ENCODE assay signal across 10 cellular contexts in genomic region chr15:50225057-50225456, GRCh38. TPM values are rescaled to one million over a fixed set of nuclear protein-coding genes. Genes with fewer than 3 reads are reported as not detected.
"Had no signal": no experiment of that assay in that cellular context is flagged by ENCODE, and none has a peak within 500 bp of the region (broad histone marks: within the 10 kb centered on the region; RNA-seq: fewer than 3 reads in every experiment).

No MANE protein-coding gene starts in this region.

- H3K9ac ChIP-seq: GM23248 had no signal

- FAIRE-seq: H1, H54 had no signal

- DNase-seq: GOT3, H7, H9 had no signal

- H3K9me3 ChIP-seq: HAP-1 had no signal

- H3K4me3 ChIP-seq: GM23248, GM23338, HAP-1 had no signal

- H3K27ac ChIP-seq: GM23248 had no signal

- ATAC-seq: GM23338, HCT116 had no signal

- H2AFZ ChIP-seq: GM23248, GM23338 had no signal

- H3K4me2 ChIP-seq: GM23338 had no signal

- H3K4me1 ChIP-seq: HAP-1 had no signal

RNA-seq across cellular contexts. Expression of gene HDC, which starts 40.5 kb away (rescaled TPM):
- total RNA-seq: GM23248, GM23338, H4, H7, H9 had no signal
- polyA plus RNA-seq: GM23248, GM23338 had no signal

RNA-seq across cellular contexts. Expression of gene SLC27A2, which starts 43.1 kb away (rescaled TPM):
- total RNA-seq: GM23248, H4 had no signal
- polyA plus RNA-seq: GM23248 had no signal
